In the genomic region with DNA sequence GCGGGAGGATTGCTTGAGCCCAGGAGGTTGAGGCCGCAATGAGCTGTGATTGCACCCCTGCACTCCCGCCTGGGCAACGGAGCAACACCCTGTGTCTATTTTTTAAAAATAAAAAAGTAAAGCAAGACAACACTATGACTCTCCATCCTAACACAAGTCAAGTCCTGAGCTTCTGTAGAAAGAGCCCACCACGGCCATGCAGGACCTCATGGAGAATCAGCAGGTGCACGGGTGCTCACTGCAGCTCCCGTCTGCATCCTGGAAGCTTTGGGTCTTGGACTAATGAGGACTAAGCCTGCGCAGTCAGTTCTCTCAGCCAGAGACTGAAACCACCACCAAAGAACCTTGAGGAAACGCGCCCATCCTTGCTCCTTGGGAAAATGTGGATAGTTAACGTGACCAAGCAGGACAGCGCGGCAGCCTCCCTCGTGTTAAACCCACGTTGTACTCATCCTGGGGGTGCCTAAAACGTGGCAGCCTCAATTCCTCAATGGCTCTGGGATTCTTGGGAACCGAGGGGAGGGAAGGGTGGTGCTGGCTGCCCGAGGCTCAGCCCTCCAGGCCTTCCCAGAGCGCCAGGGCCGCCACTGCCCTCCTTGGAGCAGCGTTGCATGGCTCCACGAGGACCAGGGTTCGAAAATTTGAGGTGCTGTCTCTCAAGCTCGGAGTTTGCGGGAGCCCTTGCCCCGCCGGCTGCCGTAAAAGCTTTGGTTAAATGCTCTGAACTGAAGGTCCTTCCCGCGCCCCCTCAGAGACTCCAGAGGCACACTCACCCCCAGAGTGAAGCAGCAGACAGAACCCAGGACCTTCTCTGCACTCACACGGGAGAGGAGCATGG, we compare ENCODE assay signal across 15 cellular contexts.
"Had no signal": no experiment of that assay in that cellular context is flagged by ENCODE, and none has a peak within 500 bp of the region (broad histone marks: within the 10 kb centered on the region; RNA-seq: fewer than 3 reads in every experiment).

No MANE protein-coding gene starts in this region.

- H3K27me3 ChIP-seq: foreskin keratinocyte, pancreas, right lobe of liver, testis had no signal

- H3K4me1 ChIP-seq: foreskin keratinocyte, prostate gland, tibial nerve had no signal

- H3K9me3 ChIP-seq: pancreas, prostate gland, right lobe of liver, testis, tibial nerve had no signal

- DNase-seq: effector CD4-positive, alpha-beta T cell; endodermal cell; erythroblast; foreskin keratinocyte; immature natural killer cell; left cardiac atrium; naive thymus-derived CD4-positive, alpha-beta T cell; stimulated activated CD4-positive, alpha-beta T cell treated with anti-CD3 and anti-CD28 coated beads, Interleukin-2, amount 100 ng/mL, for 48 hours; stimulated activated naive CD4-positive, alpha-beta T cell treated with Interleukin-2 at 50 U/mL for 16 hours; testis had no signal

- H3K4me3 ChIP-seq: pancreas, prostate gland, right lobe of liver, skin epidermis, tibial nerve had no signal

- ATAC-seq: foreskin keratinocyte; left cardiac atrium; naive thymus-derived CD4-positive, alpha-beta T cell; right lobe of liver had no signal

- H3K36me3 ChIP-seq: pancreas, prostate gland, right lobe of liver, tibial nerve had no signal

- H3K27ac ChIP-seq: foreskin keratinocyte, pancreas, prostate gland, right lobe of liver, skin epidermis, testis, tibial nerve had no signal
